In the genomic region with DNA sequence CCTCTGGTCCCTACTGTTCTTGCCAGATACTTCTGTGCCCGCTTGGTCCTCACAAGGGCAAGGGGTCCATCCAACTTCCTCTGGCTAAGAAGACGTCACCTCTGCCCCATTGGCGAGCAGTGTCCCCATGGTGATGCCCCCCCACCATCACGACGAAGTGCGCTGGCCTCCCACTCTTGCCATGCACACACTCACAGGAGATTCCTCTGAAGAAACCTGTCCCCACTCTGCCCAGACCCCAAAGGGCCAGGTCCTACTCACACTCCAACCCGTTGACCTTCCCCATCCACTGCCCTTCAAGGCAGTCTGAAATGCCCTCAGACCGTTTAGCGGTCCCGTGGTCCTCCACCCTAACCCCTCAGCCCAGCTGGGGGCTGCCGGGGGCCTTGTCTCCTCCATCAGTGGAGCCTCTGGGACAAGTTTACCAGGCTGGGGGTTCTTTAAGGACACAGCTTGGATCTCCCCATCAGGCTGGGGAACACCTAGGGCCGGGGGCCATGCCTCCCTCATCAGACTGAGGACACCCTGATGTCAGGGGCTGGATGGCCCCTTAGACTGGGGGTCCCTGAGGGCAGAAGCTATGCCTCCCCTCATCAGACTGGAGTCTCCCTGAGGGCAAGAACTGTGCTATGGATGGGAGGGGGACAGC, we compare ENCODE assay signal across 25 cellular contexts. TPM values are rescaled to one million over a fixed set of nuclear protein-coding genes. Genes with fewer than 3 reads are reported as not detected.
"Had no signal": no experiment of that assay in that cellular context is flagged by ENCODE, and none has a peak within 500 bp of the region (broad histone marks: within the 10 kb centered on the region; RNA-seq: fewer than 3 reads in every experiment).

No MANE protein-coding gene starts in this region.

- H3K4me3 Mint-ChIP-seq: activated B cell treated with CpG ODN at 0.5 μM for 24 hours; activated CD4-positive, alpha-beta T cell treated with anti-CD3 and anti-CD28 coated beads for 36 hours; activated naive CD4-positive, alpha-beta T cell treated with anti-CD3 and anti-CD28 coated beads for 36 hours; activated naive CD8-positive, alpha-beta T cell treated with anti-CD3 and anti-CD28 coated beads, Interleukin-2, amount 10 ng/mL, durations not matched to agents 7 days and 5 days; activated T-cell treated with anti-CD3 and anti-CD28 coated beads, Interleukin-2, amount 50 U/mL, for 72 hours; dendritic cell treated with granulocyte-macrophage colony-stimulating factor and Interleukin-4, amounts not matched to agents 40 ng/mL and 50 ng/mL, for 4 days; mesothelial cell of epicardium; natural killer cell had no signal

- H3K27ac Mint-ChIP-seq: activated B cell treated with CpG ODN at 0.5 μM for 24 hours; activated CD4-positive, alpha-beta T cell treated with anti-CD3 and anti-CD28 coated beads for 36 hours; activated naive CD4-positive, alpha-beta T cell treated with anti-CD3 and anti-CD28 coated beads for 36 hours; activated naive CD8-positive, alpha-beta T cell treated with anti-CD3 and anti-CD28 coated beads, Interleukin-2, amount 10 ng/mL, durations not matched to agents 7 days and 5 days; activated T-cell treated with anti-CD3 and anti-CD28 coated beads, Interleukin-2, amount 50 U/mL, for 72 hours; dendritic cell treated with granulocyte-macrophage colony-stimulating factor and Interleukin-4, amounts not matched to agents 40 ng/mL and 50 ng/mL, for 4 days; mesothelial cell of epicardium; natural killer cell had no signal

- H3K9me3 Mint-ChIP-seq: activated B cell treated with CpG ODN at 0.5 μM for 24 hours; activated naive CD4-positive, alpha-beta T cell treated with anti-CD3 and anti-CD28 coated beads for 36 hours; activated naive CD8-positive, alpha-beta T cell treated with anti-CD3 and anti-CD28 coated beads, Interleukin-2, amount 10 ng/mL, durations not matched to agents 7 days and 5 days; activated T-cell treated with anti-CD3 and anti-CD28 coated beads, Interleukin-2, amount 50 U/mL, for 72 hours; dendritic cell treated with granulocyte-macrophage colony-stimulating factor and Interleukin-4, amounts not matched to agents 40 ng/mL and 50 ng/mL, for 4 days; mesothelial cell of epicardium; natural killer cell had no signal

- H3K36me3 Mint-ChIP-seq: activated naive CD8-positive, alpha-beta T cell treated with anti-CD3 and anti-CD28 coated beads, Interleukin-2, amount 10 ng/mL, durations not matched to agents 7 days and 5 days; mesothelial cell of epicardium; natural killer cell had no signal

- H3K4me1 Mint-ChIP-seq: activated CD4-positive, alpha-beta T cell treated with anti-CD3 and anti-CD28 coated beads for 36 hours; mesothelial cell of epicardium; natural killer cell had no signal

- ATAC-seq: activated CD4-positive, alpha-beta T cell treated with anti-CD3 and anti-CD28 coated beads for 36 hours; activated T-cell treated with anti-CD3 and anti-CD28 coated beads, Interleukin-2, amount 50 U/mL, for 72 hours; body of pancreas; left lung; natural killer cell; sciatic nerve had no signal

- H3K4me2 ChIP-seq: hepatocyte had no signal

- H3K27me3 ChIP-seq: thyroid gland had no signal

- FAIRE-seq: endometrium had no signal

- H3K4me3 ChIP-seq: body of pancreas, hepatocyte, left lung, lung, thyroid gland had no signal

- DNase-seq: activated B cell treated with CpG ODN at 0.5 μM for 24 hours; activated CD4-positive, alpha-beta T cell treated with anti-CD3 and anti-CD28 coated beads for 36 hours; activated CD4-positive, alpha-beta T cell treated with anti-CD3 and anti-CD28 coated beads, Interleukin-2, amount 50 U/mL, for 48 hours; activated effector memory CD4-positive, alpha-beta T cell treated with Interleukin-2 at 50 U/mL for 16 hours; activated naive CD4-positive, alpha-beta T cell treated with anti-CD3 and anti-CD28 coated beads for 36 hours; activated naive CD8-positive, alpha-beta T cell treated with anti-CD3 and anti-CD28 coated beads, Interleukin-2, amount 10 ng/mL, durations not matched to agents 7 days and 5 days; activated T-cell treated with anti-CD3 and anti-CD28 coated beads, Interleukin-2, amount 50 U/mL, for 72 hours; amniotic stem cell; body of pancreas; effector CD4-positive, alpha-beta T cell; erythroblast; kidney glomerular epithelial cell; left lung; natural killer cell; stimulated activated CD4-positive, alpha-beta T cell treated with anti-CD3 and anti-CD28 coated beads, Interleukin-4, amount 100 ng/mL, for 1 hour; stimulated activated naive CD4-positive, alpha-beta T cell treated with Interleukin-2 at 50 U/mL for 16 hours; T1000; thyroid gland had no signal

- H3K9me3 ChIP-seq: body of pancreas, left lung, thyroid gland had no signal

- H3K36me3 ChIP-seq: left lung, thyroid gland had no signal

- H2AFZ ChIP-seq: hepatocyte had no signal

- H3K27ac ChIP-seq: body of pancreas, hepatocyte, left lung, thyroid gland had no signal

RNA-seq across cellular contexts. Expression of gene NXPH3, which starts 6.5 kb away (rescaled TPM):
- total RNA-seq: activated B cell treated with CpG ODN at 0.5 μM for 24 hours; natural killer cell; T-helper 1 cell treated with Interleukin-12 subunit alpha and Interleukin-12 subunit beta and Interleukin-4 antibody, amounts not matched to agents 30 ng/mL and 1 ng/mL, for 36 hours had no signal
